Comparison of ENCODE assay signal across 8 cellular contexts in genomic region chr14:70096866-70097265, GRCh38.
DNase-seq lines count a peak whose midpoint lies in the region; ATAC-seq and TF ChIP-seq lines count a peak whose summit lies in the region.
"Had no signal": no experiment of that assay in that cellular context is flagged by ENCODE, and none has a peak within 500 bp of the region (broad histone marks: within the 10 kb centered on the region; RNA-seq: fewer than 3 reads in every experiment).

No MANE protein-coding gene starts in this region.

- in situ Hi-C loops in brain microvascular endothelial cell (cut with HindIII; ENCODE audit: low pct_ligation_motif_present, low sequenced_read_pairs) = no loop called here

- ATAC-seq in GM19455 (IDR thresholded peaks at IDR 0.05; ENCODE audit: unreplicated experiment) = no peak
- no peak for ATAC-seq in HG02885 (IDR thresholded peaks at IDR 0.05; ENCODE audit: poor library complexity, unreplicated experiment)

- no peak for TF ChIP-seq POLR2A in NB4 (IDR thresholded peaks at IDR 0.05; ENCODE audit: extremely low read depth, insufficient read length)

- H3K79me2 ChIP-seq in neural cell (replicated peaks; ENCODE audit: insufficient read depth, low read length) = no peaks in the 10 kb centered on the region

- no peaks in the 10 kb centered on the region for H4K20me1 ChIP-seq in neural cell (ENCODE audit: insufficient read depth)

- H3K4me3 ChIP-seq in NB4 (ENCODE audit: low read depth, low read length) = no peak overlapping the region
- H3K4me3 ChIP-seq in brain microvascular endothelial cell (ENCODE audit: low read depth, low read length) = no peak overlapping the region
- H3K4me3 ChIP-seq in neural cell (ENCODE audit: low read length) = no peak overlapping the region

- H3K36me3 ChIP-seq in brain microvascular endothelial cell (replicated peaks) = no peaks in the 10 kb centered on the region
- H3K36me3 ChIP-seq in neural cell (ENCODE audit: insufficient read depth, low read length) = no peaks in the 10 kb centered on the region

- TF ChIP-seq RAD21 in neural cell (conservative IDR thresholded peaks at IDR 0.05) = peak; percentile 56

- H2AFZ ChIP-seq in neural cell (ENCODE audit: low read depth, low read length) = no peak overlapping the region

- no peaks in the 10 kb centered on the region for H3F3A ChIP-seq in neural cell (ENCODE audit: insufficient read depth, low read length, poor library complexity, severe bottlenecking)

- TF ChIP-seq EP300 in neural cell (conservative IDR thresholded peaks at IDR 0.05; ENCODE audit: poor library complexity, severe bottlenecking) = no peak

- H3K9ac ChIP-seq in neural cell (ENCODE audit: low read length) = no peak overlapping the region

- H3K4me2 ChIP-seq in neural cell (ENCODE audit: low read length) = no peak overlapping the region

- H3K27ac ChIP-seq in brain microvascular endothelial cell = no peak overlapping the region
- no peak overlapping the region for H3K27ac ChIP-seq in neural cell (ENCODE audit: low read length)

- TF ChIP-seq CTCF in GM12872 (IDR thresholded peaks at IDR 0.05; ENCODE audit: insufficient read depth, low read depth, low read length) (0 out of 3 replicates have a peak, but pooled peaks have one; percentile 21), NB4 (IDR thresholded peaks at IDR 0.05; ENCODE audit: low read depth, low read length) (peak; percentile 17), brain microvascular endothelial cell (IDR thresholded peaks at IDR 0.05; ENCODE audit: low read depth, low read length, missing control alignments) (peak; percentile 51), neural cell (IDR thresholded peaks at IDR 0.05; ENCODE audit: poor library complexity, severe bottlenecking) (peak; percentile 62)

- H3K9me3 ChIP-seq in neural cell (ENCODE audit: low read length) = no peaks in the 10 kb centered on the region

- H3K27me3 ChIP-seq in brain microvascular endothelial cell (replicated peaks) (no peaks in the 10 kb centered on the region), neural cell (ENCODE audit: insufficient read depth, low read depth, low read length) (no peaks in the 10 kb centered on the region)

- DNase-seq in NB4 (ENCODE audit: low read depth) = peak; percentile 14
- peak; percentile 22 for DNase-seq in brain microvascular endothelial cell
- no peak for DNase-seq in activated naive CD4-positive, alpha-beta T cell (lab: John Stamatoyannopoulos, UW)
- DNase-seq: activated naive CD8-positive, alpha-beta T cell treated with anti-CD3 and anti-CD28 coated beads for 36 hours had no signal

- H3K9me2 ChIP-seq in neural cell (ENCODE audit: insufficient read depth, low read length) = no peaks in the 10 kb centered on the region

TF ChIP-seq in neural cell, 6 proteins besides CTCF, POLR2A, EP300 and RAD21:
- peak; percentile 33 for TF ChIP-seq SMC3 (conservative IDR thresholded peaks at IDR 0.05; ENCODE audit: poor library complexity)
- no peak for TF ChIP-seq MXI1 (conservative IDR thresholded peaks at IDR 0.05; ENCODE audit: poor library complexity, severe bottlenecking)
- TF ChIP-seq POLR2AphosphoS5 (IDR thresholded peaks at IDR 0.05) = no peak

Comparison
In these comparisons a context has a peak if more than half of its experiments do, and no peak if none do; other contexts are left out.
1. DNase-seq: peak in NB4 (single experiment) and brain microvascular endothelial cell (single experiment); none in activated naive CD4-positive, alpha-beta T cell (0 of 4).
2. Peak in every context shown above with its lines, with median percentiles within 50 percentile points of each other: CTCF ChIP-seq.